9 cellular contexts compared by ENCODE assay signal in genomic region chr21:36504067-36505058, GRCh38. TPM values are rescaled to one million over a fixed set of nuclear protein-coding genes. Genes with fewer than 3 reads are reported as not detected.
A peak's percentile ranks its signal among the peaks of the same experiment; 100 is the strongest.
DNase-seq lines count a peak whose midpoint lies in the region; ATAC-seq and TF ChIP-seq lines count a peak whose summit lies in the region.
"Had no signal": no experiment of that assay in that cellular context is flagged by ENCODE, and none has a peak within 500 bp of the region (broad histone marks: within the 10 kb centered on the region; RNA-seq: fewer than 3 reads in every experiment).

No MANE protein-coding gene starts in this region.

- H4K20me1 ChIP-seq in SU-DHL-6 (ENCODE audit: low read depth, low read length) = no peaks in the 10 kb centered on the region
- H4K20me1 ChIP-seq: BLaER1 had no signal

- no peaks in the 10 kb centered on the region for H3K79me2 ChIP-seq in SU-DHL-6 (ENCODE audit: insufficient read depth, low read length)

- H3K9me2 ChIP-seq in SU-DHL-6 (replicated peaks; ENCODE audit: insufficient read depth, low read length) = no peaks in the 10 kb centered on the region

- H3K9me3 ChIP-seq in SU-DHL-6 (ENCODE audit: insufficient read depth, low read length) (no peaks in the 10 kb centered on the region), upper lobe of right lung (no peaks in the 10 kb centered on the region)

- ATAC-seq in upper lobe of right lung (peak; percentile 64), GM18502 (IDR thresholded peaks at IDR 0.05; ENCODE audit: poor library complexity, unreplicated experiment) (no peak)

- H3K27ac ChIP-seq in SU-DHL-6 (ENCODE audit: low read depth, low read length) (no peak overlapping the region), upper lobe of right lung (no peak overlapping the region)
- H3K27ac ChIP-seq: BLaER1 had no signal

- DNase-seq in DMS79 treated with DMSO at 0.1 percent for 48 hours (lab: John Stamatoyannopoulos, UW) (peak; percentile 41), DMS79 (lab: John Stamatoyannopoulos, UW) (no peak), dedifferentiated amniotic fluid mesenchymal stem cell (ENCODE audit: extremely low spot score) (peak; percentile 71), midbrain (lab: John Stamatoyannopoulos, UW) (peak; percentile 47), upper lobe of right lung (no peak)
- DNase-seq in Jurkat, Clone E6-1 (ENCODE audit: low read depth, low spot score) = peak; percentile 51

- H3K4me2 ChIP-seq in SU-DHL-6 (ENCODE audit: low read depth, low read length, poor library complexity, severe bottlenecking) = no peak overlapping the region

- H3K27me3 ChIP-seq in SU-DHL-6 (ENCODE audit: low read length) (no peaks in the 10 kb centered on the region), upper lobe of right lung (no peaks in the 10 kb centered on the region)
- H3K27me3 ChIP-seq: BLaER1 had no signal

- TF ChIP-seq CTCF in SU-DHL-6 (IDR thresholded peaks at IDR 0.05; ENCODE audit: insufficient read depth, low read length, poor library complexity, severe bottlenecking) (peak; percentile 76), upper lobe of right lung (IDR thresholded peaks at IDR 0.05) (peak; percentile 96)

- intact Hi-C loops in upper lobe of right lung (cut with DNase I) = no loop called here

- H3K4me1 ChIP-seq in upper lobe of right lung = peaks cover 6% of the 10 kb centered on the region

- no peak overlapping the region for H2AFZ ChIP-seq in SU-DHL-6 (ENCODE audit: low read depth, low read length, severe bottlenecking)

- H3K4me3 ChIP-seq in Jurkat, Clone E6-1 (ENCODE audit: low read length) = no peak overlapping the region
- no peak overlapping the region for H3K4me3 ChIP-seq in SU-DHL-6 (ENCODE audit: insufficient read depth, low read length, poor library complexity, severe bottlenecking)
- no peak overlapping the region for H3K4me3 ChIP-seq in upper lobe of right lung
- H3K4me3 ChIP-seq: BLaER1 had no signal

- no peak overlapping the region for H3K9ac ChIP-seq in SU-DHL-6 (ENCODE audit: low read length)
- H3K9ac ChIP-seq: BLaER1 had no signal

- H3K36me3 ChIP-seq in SU-DHL-6 (ENCODE audit: low read length) (no peaks in the 10 kb centered on the region), upper lobe of right lung (no peaks in the 10 kb centered on the region)
- H3K36me3 ChIP-seq: BLaER1 had no signal

- H3F3A ChIP-seq in SU-DHL-6 (ENCODE audit: insufficient read depth) = no peaks in the 10 kb centered on the region

RNA-seq across cellular contexts. Expression of gene CLDN14, which starts 24.4 kb away (rescaled TPM):
- not detected for polyA plus RNA-seq in Jurkat, Clone E6-1 (2012; ENCODE audit: insufficient read depth, insufficient read length)
- not detected for total RNA-seq in upper lobe of right lung

Comparison
In these comparisons a context has a peak if more than half of its experiments do, and no peak if none do; other contexts are left out.
1. DNase-seq: peak in DMS79 treated with DMSO at 0.1 percent for 48 hours (single experiment), Jurkat, Clone E6-1 (single experiment), dedifferentiated amniotic fluid mesenchymal stem cell (single experiment) and midbrain (single experiment); none in DMS79 (single experiment) and upper lobe of right lung (single experiment).